8 cellular contexts compared by ENCODE assay signal in the genomic region with DNA sequence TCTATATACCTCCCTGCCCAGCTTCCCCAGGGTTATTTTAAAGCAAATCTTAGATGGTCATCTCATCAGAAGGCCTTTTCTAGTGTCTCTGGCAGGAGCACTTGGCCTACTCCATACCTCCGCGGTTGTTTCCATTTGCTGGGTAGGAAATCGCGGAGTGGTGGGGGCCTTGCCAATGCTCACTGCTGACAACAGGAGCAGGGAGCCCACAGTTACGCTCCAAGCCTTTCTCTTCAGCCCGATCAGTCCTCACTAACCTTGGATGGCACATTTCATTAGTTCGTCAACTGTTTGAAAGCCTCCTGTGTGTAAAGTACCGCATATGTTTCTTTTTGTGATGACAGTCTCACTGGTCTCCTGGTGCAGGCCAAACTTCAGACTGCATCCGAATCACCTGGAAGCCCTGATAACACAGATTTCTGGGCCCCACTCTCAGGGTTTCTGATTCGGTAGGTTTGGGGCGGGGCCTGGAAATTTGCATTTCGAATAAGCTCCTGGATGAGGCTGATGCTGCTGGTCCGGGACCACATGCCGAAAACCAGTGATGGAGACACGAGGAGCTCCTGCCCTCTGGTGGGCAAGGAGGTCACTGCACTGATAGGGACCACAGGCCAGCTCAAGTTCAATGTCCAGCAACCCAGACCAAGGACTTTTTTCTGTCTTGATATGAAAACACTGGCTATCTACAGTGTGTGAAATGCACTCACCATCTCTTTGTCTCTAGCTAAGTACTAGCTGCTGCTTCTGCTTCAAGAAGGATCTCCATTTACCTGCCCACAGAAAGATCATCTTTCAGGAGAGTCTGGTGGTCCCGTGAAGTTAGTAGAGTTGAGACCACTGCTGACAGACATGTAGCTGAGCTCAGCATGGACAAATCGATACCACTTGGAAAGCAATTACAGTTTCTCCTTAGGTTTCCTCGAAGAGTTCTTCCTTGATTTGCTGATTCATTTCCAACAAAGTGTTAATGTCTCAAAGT. TPM values are rescaled to one million over a fixed set of nuclear protein-coding genes. Genes with fewer than 3 reads are reported as not detected.
A peak's percentile ranks its signal among the peaks of the same experiment; 100 is the strongest.
DNase-seq lines count a peak whose midpoint lies in the region; ATAC-seq and TF ChIP-seq lines count a peak whose summit lies in the region.

No MANE protein-coding gene starts in this region.

- H3K27ac Mint-ChIP-seq in GM23338 = no peak overlapping the region

- no peaks in the 10 kb centered on the region for H4K20me1 ChIP-seq in GM23338 (replicated peaks; ENCODE audit: insufficient read depth)

- no peaks in the 10 kb centered on the region; the same call in 1 of the 2 replicates for H3K9me2 ChIP-seq in GM23338 (ENCODE audit: insufficient read depth)

- H3K4me3 Mint-ChIP-seq in GM23338 = no peak overlapping the region

- H3F3A ChIP-seq in GM23338 (replicated peaks; ENCODE audit: low read depth) = no peaks in the 10 kb centered on the region

- 0 out of 2 replicates have a peak overlapping the region, but pooled peaks have one; percentile 23 for H2AFZ ChIP-seq in GM23338

- peaks cover 3% of the 10 kb centered on the region for H3K27me3 Mint-ChIP-seq in GM23338 (ENCODE audit: insufficient read depth, low read depth, poor library complexity)

- no peak overlapping the region for H3K4me2 ChIP-seq in GM23338

- TF ChIP-seq POLR2A in lower leg skin (IDR thresholded peaks at IDR 0.05) = no peak

- H3K27me3 ChIP-seq in GM23338 (ENCODE audit: insufficient read depth) = no peaks in the 10 kb centered on the region

- H3K79me2 ChIP-seq in GM23338 (replicated peaks; ENCODE audit: insufficient read depth) = no peaks in the 10 kb centered on the region

- H3K4me3 ChIP-seq in GM23338 (no peak overlapping the region), lower leg skin (ENCODE audit: low read depth, poor library complexity, severe bottlenecking) (no peak overlapping the region)

- 61 to 62% methylated on average over 18 of the region's 18 CpGs for WGBS in lower leg skin, 2 donors

- peaks cover 7% of the 10 kb centered on the region; the same call in 1 of the 2 replicates for H3K4me1 ChIP-seq in GM23338 (ENCODE audit: insufficient read depth)

- peaks cover 24% of the 10 kb centered on the region for H3K4me1 Mint-ChIP-seq in GM23338

- TF ChIP-seq CTCF in GM23338 (conservative IDR thresholded peaks at IDR 0.05; ENCODE audit: low read depth in 2 of 2) (peak; percentile 93 to 97), lower leg skin (IDR thresholded peaks at IDR 0.05) (peak in 1 of 3 donors; percentile 53)

- DNase-seq in NCI-H146 (lab: John Stamatoyannopoulos, UW) = peak; percentile 58
- no peak for DNase-seq in NCI-H146 treated with DMSO at 0.1 percent for 48 hours (lab: John Stamatoyannopoulos, UW; ENCODE audit: unreplicated experiment)
- peak; percentile 94 for DNase-seq in GM23338 (ENCODE audit: low spot score)
- peak; percentile 84 for DNase-seq in NAMALWA (ENCODE audit: low spot score)
- DNase-seq in activated CD4-positive, alpha-beta T cell treated with anti-CD3 and anti-CD28 coated beads for 48 hours = peak; percentile 71
- peak; percentile 12 to 53 for DNase-seq in dermis microvascular lymphatic vessel endothelial cell (ENCODE audit: low read depth in 2 of 2)
- DNase-seq in lower leg skin (ENCODE audit: low spot score in 2 of 2) = peak; percentile 37 to 91
- peak; percentile 19 to 42 (median 31) for DNase-seq in stimulated activated CD4-positive, alpha-beta T cell treated with anti-CD3 and anti-CD28 coated beads, TNF-alpha, amount 100 ng/mL, for 48 hours (ENCODE audit: low read depth in 3 of 3)

- 0 out of 3 replicates have a peak, but pooled peaks cover 3% of the 10 kb centered on the region for H3K36me3 Mint-ChIP-seq in GM23338 (ENCODE audit: low read depth)

- intact Hi-C loops in lower leg skin (cut with DNase I; ENCODE audit: low total_unique reads) = no loop called here

- peak; percentile 91 for ATAC-seq in GM23338

- no peak overlapping the region for H3K27ac ChIP-seq in GM23338 (ENCODE audit: low read depth)

- no peaks in the 10 kb centered on the region for H3K9me3 Mint-ChIP-seq in GM23338

- H3K36me3 ChIP-seq in GM23338 (ENCODE audit: insufficient read depth) = no peaks in the 10 kb centered on the region

TF ChIP-seq in GM23338, 12 proteins besides CTCF, POLR2A, EP300 and RAD21:
- TF ChIP-seq ZNF331 (CRISPR knock-in tag; IDR thresholded peaks at IDR 0.05; ENCODE audit: low read depth) = no peak
- no peak for TF ChIP-seq REST (IDR thresholded peaks at IDR 0.05; ENCODE audit: unreplicated experiment)
- no peak for TF ChIP-seq STAT1 (IDR thresholded peaks at IDR 0.05; ENCODE audit: unreplicated experiment)
- no peak for TF ChIP-seq POLR2AphosphoS5 (IDR thresholded peaks at IDR 0.05; ENCODE audit: low read depth)

RNA-seq across cellular contexts. Expression of gene LRGUK, which starts 14.0 kb away (rescaled TPM):
- 3.8 and 7.1 TPM in 2 replicates for total RNA-seq in GM23338 (2014; rRNA removed; shearing (Covaris generic))
- polyA plus RNA-seq in GM23338 (2016; fragmentation: Nextera tagmentation; extraction: Ambion mirVana) = 2.4 and 2.6 TPM in 2 replicates
- under 0.01 and 0.13 TPM in 2 replicates for total RNA-seq in dermis microvascular lymphatic vessel endothelial cell
- total RNA-seq in lower leg skin = under 1 TPM; 0.08 to 0.68 (median 0.18) TPM
